Comparison of ENCODE assay signal across 1 cellular context in the genomic region with DNA sequence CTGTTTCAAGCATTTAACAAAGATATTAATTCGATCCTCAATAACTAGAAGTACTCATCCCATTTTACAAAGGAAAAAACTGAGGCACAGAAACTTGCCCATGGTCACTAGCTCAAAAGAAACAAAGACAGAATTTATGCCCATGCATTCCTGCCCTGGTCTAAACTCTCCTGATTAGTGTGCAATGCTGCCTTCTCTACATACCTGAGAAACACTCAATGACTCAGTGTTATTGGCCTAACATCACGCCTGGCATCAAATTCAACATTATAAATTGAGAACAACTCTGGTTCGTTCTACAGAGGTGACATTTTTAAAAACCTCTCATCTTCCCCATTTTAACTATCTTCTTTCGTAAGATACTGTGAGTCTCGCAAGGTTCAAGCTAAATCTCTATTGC.
TF ChIP-seq lines count a peak whose summit lies in the region.

No MANE protein-coding gene starts in this region.

TF ChIP-seq in A549, 52 proteins besides CTCF, POLR2A, EP300 and RAD21 (continued from another document):
- TF ChIP-seq, protein P1, sequence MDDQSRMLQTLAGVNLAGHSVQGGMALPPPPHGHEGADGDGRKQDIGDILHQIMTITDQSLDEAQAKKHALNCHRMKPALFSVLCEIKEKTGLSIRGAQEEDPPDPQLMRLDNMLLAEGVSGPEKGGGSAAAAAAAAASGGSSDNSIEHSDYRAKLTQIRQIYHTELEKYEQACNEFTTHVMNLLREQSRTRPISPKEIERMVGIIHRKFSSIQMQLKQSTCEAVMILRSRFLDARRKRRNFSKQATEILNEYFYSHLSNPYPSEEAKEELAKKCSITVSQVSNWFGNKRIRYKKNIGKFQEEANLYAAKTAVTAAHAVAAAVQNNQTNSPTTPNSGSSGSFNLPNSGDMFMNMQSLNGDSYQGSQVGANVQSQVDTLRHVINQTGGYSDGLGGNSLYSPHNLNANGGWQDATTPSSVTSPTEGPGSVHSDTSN (IDR thresholded peaks at IDR 0.05), result no peak
- TF ChIP-seq JUNB (IDR thresholded peaks at IDR 0.05) (no peak), RFX5 (IDR thresholded peaks at IDR 0.05) (no peak), RCOR1 (IDR thresholded peaks at IDR 0.05; ENCODE audit: low read depth, low read length) (no peak), NR3C1 (IDR thresholded peaks at IDR 0.05) (no peak)
